ENCODE assay signal across 15 cellular contexts in genomic region chr2:23663730-23664005, GRCh38.
DNase-seq lines count a peak whose midpoint lies in the region; ATAC-seq and TF ChIP-seq lines count a peak whose summit lies in the region.
"Had no signal": no experiment of that assay in that cellular context is flagged by ENCODE, and none has a peak within 500 bp of the region (broad histone marks: within the 10 kb centered on the region; RNA-seq: fewer than 3 reads in every experiment).

No MANE protein-coding gene starts in this region.

- ATAC-seq in WTC11 (no peak), GM21717 (IDR thresholded peaks at IDR 0.05; ENCODE audit: unreplicated experiment) (no peak)
- ATAC-seq: activated CD8-positive, alpha-beta T cell treated with anti-CD3 and anti-CD28 coated beads, Interleukin-2, amount 10 ng/mL, durations not matched to agents 7 days and 5 days had no signal

- no peak overlapping the region for H3K27ac Mint-ChIP-seq in WTC11
- H3K27ac Mint-ChIP-seq: activated CD8-positive, alpha-beta T cell treated with anti-CD3 and anti-CD28 coated beads, Interleukin-2, amount 10 ng/mL, durations not matched to agents 7 days and 5 days; activated T-helper 1 cell treated with anti-CD3 and anti-CD28 coated beads, Interleukin-12 subunit alpha, Interleukin-12 subunit beta, Interleukin-2, Interleukin-4 antibody, amounts not matched to agents 30 ng/mL and 10 ng/mL and 1 ng/mL, durations not matched to agents 14 hours and 24 hours and 36 hours had no signal

- POLR2A ChIA-PET in AG04450 (lab: Yijun Ruan, JAX) (interaction anchor here (1.4 kb wide), 1 partner anchor 95 kb away, joined by 3 read pairs; no protein-coding TSS in a partner anchor), WTC11 (lab: Charles Lee) (no interaction called here)

- H3K27me3 Mint-ChIP-seq in WTC11 (ENCODE audit: low read depth): no peaks in the 10 kb centered on the region; the same call in 1 of the 2 replicates

- TF ChIP-seq CTCF in AG04450 (IDR thresholded peaks at IDR 0.05; ENCODE audit: low read depth, low read length) (no peak), WTC11 (IDR thresholded peaks at IDR 0.05) (no peak), foreskin fibroblast (IDR thresholded peaks at IDR 0.05; ENCODE audit: low read depth, low read length) (no peak)

- peaks cover 3% of the 10 kb centered on the region; the same call in 1 of the 2 replicates for H3K4me1 Mint-ChIP-seq in WTC11

- no peaks in the 10 kb centered on the region for H3K36me3 Mint-ChIP-seq in WTC11

- DNase-seq in AG04450 (ENCODE audit: low read depth, low spot score) (no peak), WTC11 (ENCODE audit: low spot score) (no peak), foreskin fibroblast (no peak), retina (peak; percentile 81), KG1 (lab: John Stamatoyannopoulos, UW) (no peak), midbrain (lab: John Stamatoyannopoulos, UW) (no peak)
- no peak for DNase-seq in activated naive CD4-positive, alpha-beta T cell treated with anti-CD3 and anti-CD28 coated beads, Interleukin-2, amount 50 U/mL, for 16 hours
- DNase-seq: activated CD8-positive, alpha-beta T cell treated with anti-CD3 and anti-CD28 coated beads, Interleukin-2, amount 10 ng/mL, durations not matched to agents 7 days and 5 days; stimulated activated naive CD4-positive, alpha-beta T cell treated with Interleukin-2 at 50 U/mL for 16 hours; SW 1271 had no signal

- no peaks in the 10 kb centered on the region; the same call in 1 of the 2 replicates for H3K9me3 ChIP-seq in AG04450 (ENCODE audit: control insufficient read depth, insufficient read depth, low read length)
- H3K9me3 ChIP-seq: adrenal gland, HAP-1, pancreas had no signal

- H3K27me3 ChIP-seq in AG04450 (ENCODE audit: control insufficient read depth, insufficient read depth, low read length): peaks cover 5% of the 10 kb centered on the region
- H3K27me3 ChIP-seq: adrenal gland had no signal

- peak overlapping the region; percentile 24 for H3K4me3 Mint-ChIP-seq in WTC11
- H3K4me3 Mint-ChIP-seq: activated CD8-positive, alpha-beta T cell treated with anti-CD3 and anti-CD28 coated beads, Interleukin-2, amount 10 ng/mL, durations not matched to agents 7 days and 5 days; activated T-helper 1 cell treated with anti-CD3 and anti-CD28 coated beads, Interleukin-12 subunit alpha, Interleukin-12 subunit beta, Interleukin-2, Interleukin-4 antibody, amounts not matched to agents 30 ng/mL and 10 ng/mL and 1 ng/mL, durations not matched to agents 14 hours and 24 hours and 36 hours had no signal

- H3K9me3 Mint-ChIP-seq in WTC11: no peaks in the 10 kb centered on the region
- H3K9me3 Mint-ChIP-seq: activated T-helper 1 cell treated with anti-CD3 and anti-CD28 coated beads, Interleukin-12 subunit alpha, Interleukin-12 subunit beta, Interleukin-2, Interleukin-4 antibody, amounts not matched to agents 30 ng/mL and 10 ng/mL and 1 ng/mL, durations not matched to agents 14 hours and 24 hours and 36 hours had no signal

- no peak overlapping the region for H3K27ac ChIP-seq in AG04450 (ENCODE audit: low read depth, low read length)
- H3K27ac ChIP-seq: adrenal gland, pancreas had no signal

- H3K4me3 ChIP-seq in AG04450 (ENCODE audit: low read depth, low read length): peak overlapping the region; percentile 36
- peak overlapping the region; percentile 24 to 36 for H3K4me3 ChIP-seq in foreskin fibroblast (ENCODE audit: low read depth in 1 of 2, low read length in 2 of 2)
- H3K4me3 ChIP-seq: HAP-1 had no signal

- CTCF ChIA-PET in AG04450 (lab: Charles Lee) (no interaction called here), WTC11 (lab: Charles Lee) (interaction anchor here (1.3 kb wide), 1 partner anchor 39 kb away, joined by 3 read pairs; no protein-coding TSS in a partner anchor)

TF ChIP-seq in WTC11, 78 proteins besides CTCF, POLR2A, EP300 and RAD21 (continues in another document):
- TF ChIP-seq ZNF263 (CRISPR knock-in tag; IDR thresholded peaks at IDR 0.05; ENCODE audit: low read depth): no peak
- TF ChIP-seq ESRRA (CRISPR knock-in tag; IDR thresholded peaks at IDR 0.05; ENCODE audit: borderline replicate concordance): no peak
- no peak for TF ChIP-seq CDX4 (CRISPR knock-in tag; IDR thresholded peaks at IDR 0.05; ENCODE audit: borderline replicate concordance)
- TF ChIP-seq ETV6 (CRISPR knock-in tag; IDR thresholded peaks at IDR 0.05): no peak
- TF ChIP-seq ZSCAN18 (CRISPR knock-in tag; IDR thresholded peaks at IDR 0.05): no peak
- no peak for TF ChIP-seq AR (CRISPR knock-in tag; IDR thresholded peaks at IDR 0.05)
- TF ChIP-seq ATF2 (CRISPR knock-in tag; IDR thresholded peaks at IDR 0.05; ENCODE audit: borderline replicate concordance, low read depth): no peak
- TF ChIP-seq USF1 (CRISPR knock-in tag; IDR thresholded peaks at IDR 0.05): no peak
- no peak for TF ChIP-seq ATF3 (CRISPR knock-in tag; conservative IDR thresholded peaks at IDR 0.05)
- TF ChIP-seq IRF2 (CRISPR knock-in tag; IDR thresholded peaks at IDR 0.05; ENCODE audit: borderline replicate concordance, low read depth): no peak
- TF ChIP-seq ZNF416 (CRISPR knock-in tag; IDR thresholded peaks at IDR 0.05): no peak
- TF ChIP-seq NFATC4 (CRISPR knock-in tag; IDR thresholded peaks at IDR 0.05): no peak
